In the genomic region with DNA sequence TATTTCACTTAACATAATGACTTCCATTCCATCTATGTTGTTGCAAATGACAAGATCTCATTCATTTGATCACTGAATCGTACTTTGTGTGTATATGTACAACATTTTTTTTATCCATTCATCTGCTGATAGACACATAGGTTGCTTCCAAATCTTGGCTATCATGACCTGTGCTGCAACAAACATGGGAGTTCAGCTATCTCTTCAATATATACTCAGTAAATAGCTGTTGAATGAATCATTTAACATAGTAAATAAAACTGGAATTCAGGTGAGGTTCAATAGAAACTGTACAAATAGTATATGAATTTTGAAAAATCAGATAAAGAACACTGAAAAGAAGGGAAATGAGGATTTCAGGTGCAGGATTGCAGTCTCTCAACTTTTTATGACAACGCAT, we compare ENCODE assay signal across 32 cellular contexts.
"Had no signal": no experiment of that assay in that cellular context is flagged by ENCODE, and none has a peak within 500 bp of the region (broad histone marks: within the 10 kb centered on the region; RNA-seq: fewer than 3 reads in every experiment).

No MANE protein-coding gene starts in this region.

- H3K27ac ChIP-seq: adrenal gland, body of pancreas, cardiac muscle cell, colonic mucosa, pancreas, psoas muscle, stomach, thyroid gland, upper lobe of right lung had no signal

- ATAC-seq: activated CD4-positive, CD25-positive, alpha-beta regulatory T cell treated with anti-CD3 and anti-CD28 coated beads, Interleukin-2, amount 50 U/mL, for 24 hours; body of pancreas; left colon; naive thymus-derived CD4-positive, alpha-beta T cell; pancreas; psoas muscle; stimulated activated memory B cell treated with anti-CD40 and anti-IgM and Interleukin-4, amounts not matched to agents 10 μg/mL and 1 μg/mL and 100 μg/mL, for 72 hours; upper lobe of right lung had no signal

- DNase-seq: activated CD4-positive, alpha-beta T cell treated with anti-CD3 and anti-CD28 coated beads for 48 hours; activated CD4-positive, alpha-beta T cell treated with anti-CD3 and anti-CD28 coated beads, Interleukin-2, amount 50 U/mL, for 48 hours; activated CD8-positive, alpha-beta memory T cell treated with anti-CD3 and anti-CD28 coated beads, Interleukin-2, amount 50 U/mL, for 4 hours; activated effector memory CD4-positive, alpha-beta T cell treated with anti-CD3 and anti-CD28 coated beads, Interleukin-2, amount 50 U/mL, for 16 hours; activated naive CD4-positive, alpha-beta T cell treated with anti-CD3 and anti-CD28 coated beads for 36 hours; activated naive CD8-positive, alpha-beta T cell treated with anti-CD3 and anti-CD28 coated beads for 36 hours; activated T-cell treated with anti-CD3 and anti-CD28 coated beads, Interleukin-2, amount 50 U/mL, for 1 hour; adrenal gland; aorta; body of pancreas; cerebellar nuclear complex; colonic mucosa; effector CD8-positive, alpha-beta T cell; head of caudate nucleus; hypothalamus; immature natural killer cell; kidney; left colon; midbrain; naive thymus-derived CD4-positive, alpha-beta T cell; nucleus accumbens; pancreas; psoas muscle; stimulated activated CD4-positive, alpha-beta T cell treated with anti-CD3 and anti-CD28 coated beads, Interleukin-1b, Interleukin-23, amount 100 ng/mL, for 48 hours; stimulated activated CD4-positive, alpha-beta T cell treated with anti-CD3 and anti-CD28 coated beads, Interleukin-4, amount 100 ng/mL, for 4 hours; stimulated activated CD8-positive, alpha-beta memory T cell treated with anti-CD3 and anti-CD28 coated beads, Interleukin-4, amount 100 ng/mL, for 48 hours; stomach; thyroid gland; upper lobe of right lung had no signal
